ENCODE assay signal across 8 cellular contexts in genomic region chr10:6204341-6205191, GRCh38. TPM values are rescaled to one million over a fixed set of nuclear protein-coding genes. Genes with fewer than 3 reads are reported as not detected.
DNase-seq lines count a peak whose midpoint lies in the region; ATAC-seq, FAIRE-seq and TF ChIP-seq lines count a peak whose summit lies in the region.

No MANE protein-coding gene starts in this region.

- no peaks in the 10 kb centered on the region for H3K27me3 Mint-ChIP-seq in effector memory CD8-positive, alpha-beta T cell

- H3K23ac ChIP-seq in mesendoderm (ENCODE audit: low read length), result peak overlapping the region; percentile 59

- H3K4ac ChIP-seq in mesendoderm (ENCODE audit: low read depth, low read length), result no peak overlapping the region

- peak overlapping the region; percentile 84 to 93 for H3K4me3 Mint-ChIP-seq in effector memory CD8-positive, alpha-beta T cell

- peak overlapping the region; percentile 66 to 68 for H3K4me3 ChIP-seq in Panc1 (ENCODE audit: low read depth in 2 of 2, low read length in 2 of 2)
- peak overlapping the region; percentile 27 for H3K4me3 ChIP-seq in mesendoderm (ENCODE audit: low read length)
- peak overlapping the region; percentile 49 to 72 (median 52) for H3K4me3 ChIP-seq in transverse colon

- CTCF ChIA-PET in Panc1 (lab: Charles Lee), result interaction anchor here (1.0 kb wide), 1 partner anchor 197 kb away, joined by 5 read pairs; no protein-coding TSS in a partner anchor

- peak overlapping the region; percentile 33 for H3K18ac ChIP-seq in mesendoderm (ENCODE audit: low read length)

- peak overlapping the region; percentile 83 for H3K9ac ChIP-seq in mesendoderm (ENCODE audit: low read length)

- H3K9me3 ChIP-seq in Panc1 (ENCODE audit: control insufficient read depth, insufficient read depth, low read depth, low read length) (no peaks in the 10 kb centered on the region), transverse colon (no peaks in the 10 kb centered on the region)

- H4K8ac ChIP-seq in mesendoderm (ENCODE audit: low read depth, low read length), result no peak overlapping the region

- H3K4me1 ChIP-seq in Panc1 (ENCODE audit: control insufficient read depth, insufficient read depth, low read length), result peaks cover 12% of the 10 kb centered on the region
- peaks cover 6% of the 10 kb centered on the region for H3K4me1 ChIP-seq in mesendoderm (ENCODE audit: control insufficient read depth, low read depth, low read length)
- H3K4me1 ChIP-seq in transverse colon, result peaks cover 15 to 35% (median 32%) of the 10 kb centered on the region in 4 donors

- H3K9me3 Mint-ChIP-seq in effector memory CD8-positive, alpha-beta T cell, result no peaks in the 10 kb centered on the region

- no peak overlapping the region for H2BK120ac ChIP-seq in mesendoderm (ENCODE audit: low read depth, low read length)

- FAIRE-seq in GM19239 (lab: Jason Lieb, UNC), result peak; percentile 45

- POLR2A ChIA-PET in Panc1 (lab: Charles Lee), result no interaction called here

- no peak overlapping the region for H4K5ac ChIP-seq in mesendoderm (ENCODE audit: low read length)

- no peak for TF ChIP-seq POLR2A in transverse colon (IDR thresholded peaks at IDR 0.05)

- in situ Hi-C loops in Panc1 (cut with HindIII; ENCODE audit: low pct_unique_long_range_greater_than_20kb, low sequenced_read_pairs), result no loop called here
- in situ Hi-C loops in transverse colon (cut with MboI; ENCODE audit: low pct_ligation_motif_present in 1 of 4, low pct_unique_long_range_greater_than_20kb in 1 of 4, low sequenced_read_pairs in 3 of 4), result loop anchor here in 2 of 4 donors (10.0 kb wide), 2 partner anchors 60 to 90 kb away; no protein-coding TSS in a partner anchor

- H3K4me2 ChIP-seq in mesendoderm (ENCODE audit: low read length), result peak overlapping the region; percentile 52

- H3K27ac Mint-ChIP-seq in effector memory CD8-positive, alpha-beta T cell, result peak overlapping the region in 1 of 2 donors; percentile 79

- H3K36me3 ChIP-seq in Panc1 (ENCODE audit: control insufficient read depth, insufficient read depth, low read length) (no peaks in the 10 kb centered on the region; the same call in 1 of the 2 replicates), mesendoderm (ENCODE audit: control insufficient read depth, insufficient read depth, low read length) (peaks cover 2% of the 10 kb centered on the region), transverse colon (no peaks in the 10 kb centered on the region)

- TF ChIP-seq EP300 in transverse colon (IDR thresholded peaks at IDR 0.05; ENCODE audit: low read depth), result no peak

- H2AK5ac ChIP-seq in mesendoderm (ENCODE audit: low read length), result no peak overlapping the region

- DNase-seq in GM19239 (ENCODE audit: insufficient read length, low spot score), result no peak
- DNase-seq in Panc1 (ENCODE audit: low read depth, low spot score), result no peak
- DNase-seq in effector memory CD8-positive, alpha-beta T cell, result no peak
- DNase-seq in mesendoderm, result peak; percentile 47
- peak; percentile 32 for DNase-seq in transverse colon
- DNase-seq in activated gamma-delta T cell treated with Interleukin-2 at 50 U/mL for 16 hours, result no peak

- no peak overlapping the region for H2BK5ac ChIP-seq in mesendoderm (ENCODE audit: low read length)

- H3K56ac ChIP-seq in mesendoderm (ENCODE audit: low read length), result peak overlapping the region; percentile 77

- no peak overlapping the region for H3K27ac ChIP-seq in Panc1 (ENCODE audit: low read length)
- no peak overlapping the region for H3K27ac ChIP-seq in mesendoderm (ENCODE audit: low read depth, low read length)
- peak overlapping the region; percentile 91 to 100 (median 93) for H3K27ac ChIP-seq in transverse colon

- no peaks in the 10 kb centered on the region for H3K27me3 ChIP-seq in Panc1 (ENCODE audit: control insufficient read depth, insufficient read depth, low read length)
- H3K27me3 ChIP-seq in mesendoderm (ENCODE audit: insufficient read depth, low read length, poor library complexity), result peaks cover 14% of the 10 kb centered on the region
- no peaks in the 10 kb centered on the region for H3K27me3 ChIP-seq in transverse colon

- ATAC-seq in Panc1 (no peak; the same call in 1 of the 2 replicates), GM18858 (IDR thresholded peaks at IDR 0.05; ENCODE audit: unreplicated experiment) (no peak), GM21576 (IDR thresholded peaks at IDR 0.05; ENCODE audit: unreplicated experiment) (no peak)
- no peak for ATAC-seq in effector memory CD8-positive, alpha-beta T cell (replicated peaks)

- WGBS in mesendoderm (ENCODE audit: extremely low coverage, insufficient coverage, low lambda C conversion rate), result no CpG with 5 or more reads among the region's 24 CpGs
- WGBS in transverse colon (ENCODE audit: low coverage in 1 of 2), 2 donors, result 54% methylated on average over 9 of the region's 24 CpGs; no CpG with 5 or more reads in 1 of the 2 donors

- peaks cover 21% of the 10 kb centered on the region for H3K79me2 ChIP-seq in mesendoderm (ENCODE audit: control insufficient read depth, insufficient read depth, low read length)

- TF ChIP-seq CTCF in Panc1 (IDR thresholded peaks at IDR 0.05) (no peak), transverse colon (IDR thresholded peaks at IDR 0.05) (no peak)

- peaks cover 26 to 29% of the 10 kb centered on the region in 2 donors for H3K4me1 Mint-ChIP-seq in effector memory CD8-positive, alpha-beta T cell (ENCODE audit: low read depth in 2 of 2)

- no peak overlapping the region for H2BK15ac ChIP-seq in mesendoderm (replicated peaks; ENCODE audit: low read depth)

- intact Hi-C loops in Panc1 (cut with micrococcal nuclease; ENCODE audit: unreplicated experiment), result loop anchor here (5.0 kb wide), 1 partner anchor 57 kb away; no protein-coding TSS in a partner anchor
- intact Hi-C loops in transverse colon (cut with DNase I; ENCODE audit: low total_unique reads), result loop anchor here (5.0 kb wide), 3 partner anchors 42 to 117 kb away; partner anchors contain the start of gene RBM17

- H3K36me3 Mint-ChIP-seq in effector memory CD8-positive, alpha-beta T cell (ENCODE audit: insufficient read depth), result peaks cover 47% of the 10 kb centered on the region

- TSS peak; percentile 48 for BruUV-seq in Panc1 (replicated peaks; lab: Mats Ljungman, UMichigan)

- H3K79me1 ChIP-seq in mesendoderm (ENCODE audit: low read length), result peaks cover 18% of the 10 kb centered on the region

RNA-seq across cellular contexts. Expression of gene PFKFB3, which starts 1.8 kb away (rescaled TPM):
- total RNA-seq in Panc1 (2021; ENCODE audit: unreplicated experiment) (17.1 TPM), transverse colon (10 to 100 TPM; 16.9 to 29.9 (median 20.2) TPM)
- 14.0 TPM for polyA plus RNA-seq in Panc1 (2012; ENCODE audit: insufficient read length)
- polyA plus RNA-seq in mesendoderm (2013, experiment 1 of 2), result 18.7 TPM
- polyA plus RNA-seq in mesendoderm (2013, experiment 2 of 2), result 18.7 TPM

Comparison
In these comparisons a context has a peak if more than half of its experiments do, and no peak if none do; other contexts are left out.
1. DNase-seq: peak in mesendoderm (single experiment) and transverse colon (single experiment); none in GM19239 (single experiment), Panc1 (single experiment), effector memory CD8-positive, alpha-beta T cell (0 of 3) and activated gamma-delta T cell treated with Interleukin-2 at 50 U/mL for 16 hours (single experiment).
2. H3K27ac ChIP-seq: peak in transverse colon (4 of 4); none in Panc1 (single experiment) and mesendoderm (single experiment).
3. Peak in every context shown above with its lines, with median percentiles within 50 percentile points of each other: H3K4me3 ChIP-seq.